6 cellular contexts compared by ENCODE assay signal in the genomic region with DNA sequence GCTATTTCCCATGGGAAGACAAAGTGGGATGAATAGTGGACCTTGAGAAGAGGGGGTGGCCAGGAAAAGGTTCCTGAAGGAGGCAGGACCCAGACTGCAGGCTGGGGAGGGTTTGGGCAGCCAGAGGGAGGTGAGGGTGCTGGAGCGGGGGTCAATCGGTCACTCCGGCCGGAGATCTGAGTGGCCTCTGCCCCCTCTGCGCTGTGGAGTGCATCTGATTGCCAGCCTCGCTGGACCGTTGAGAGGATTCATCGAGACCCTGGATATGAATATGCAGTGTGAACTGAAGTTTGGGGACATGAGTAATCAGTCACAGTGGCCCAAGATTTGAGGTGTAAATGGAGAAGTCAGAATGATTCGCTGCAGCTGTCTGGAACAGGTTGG. TPM values are rescaled to one million over a fixed set of nuclear protein-coding genes. Genes with fewer than 3 reads are reported as not detected.
DNase-seq lines count a peak whose midpoint lies in the region; ATAC-seq, FAIRE-seq and TF ChIP-seq lines count a peak whose summit lies in the region.

No MANE protein-coding gene starts in this region.

- H3K36me3 Mint-ChIP-seq in naive thymus-derived CD8-positive, alpha-beta T cell, result peaks cover 4 to 20% (median 7%) of the 10 kb centered on the region in 3 donors

- peak overlapping the region; percentile 84 for H3K4me3 ChIP-seq in astrocyte of the spinal cord (ENCODE audit: low read depth, low read length)

- TF ChIP-seq CTCF in astrocyte of the spinal cord (IDR thresholded peaks at IDR 0.05; ENCODE audit: low read depth, low read length), result no peak

- H3K27ac Mint-ChIP-seq in naive thymus-derived CD8-positive, alpha-beta T cell, result peak overlapping the region; percentile 99 to 100 (median 100)

- POLR2A ChIA-PET in naive thymus-derived CD8-positive, alpha-beta T cell (lab: Charles Lee), result interaction anchor here (0.6 to 9.3 kb wide), 11 partner anchors 11 to 376 kb away, joined by 3 to 148 read pairs (median 12); a partner anchor contains a TSS

- DNase-seq in GM12891 (ENCODE audit: insufficient read length, low spot score), result no peak
- no peak for DNase-seq in astrocyte of the spinal cord (ENCODE audit: low read depth, low spot score)
- no peak for DNase-seq in naive thymus-derived CD8-positive, alpha-beta T cell
- DNase-seq in activated effector memory CD4-positive, alpha-beta T cell treated with Interleukin-2 at 50 U/mL for 16 hours, result no peak
- DNase-seq in NCI-H1105 treated with DMSO at 0.1 percent for 48 hours (lab: John Stamatoyannopoulos, UW), result no peak
- no peak for DNase-seq in NCI-H1436 (lab: John Stamatoyannopoulos, UW)

- ATAC-seq in naive thymus-derived CD8-positive, alpha-beta T cell, result no peak

- no peaks in the 10 kb centered on the region for H3K9me3 Mint-ChIP-seq in naive thymus-derived CD8-positive, alpha-beta T cell

- no peak for FAIRE-seq in GM12891 (lab: Jason Lieb, UNC)

- peaks cover 44 to 72% (median 67%) of the 10 kb centered on the region in 4 donors for H3K4me1 Mint-ChIP-seq in naive thymus-derived CD8-positive, alpha-beta T cell

- no peaks in the 10 kb centered on the region for H3K27me3 Mint-ChIP-seq in naive thymus-derived CD8-positive, alpha-beta T cell

- no peak for TF ChIP-seq POLR2A in GM12891 (IDR thresholded peaks at IDR 0.05; ENCODE audit: low read depth, low read length)

- in situ Hi-C loops in astrocyte of the spinal cord (cut with HindIII; ENCODE audit: low sequenced_read_pairs), result no loop called here

- peak overlapping the region; percentile 97 to 100 (median 100) for H3K4me3 Mint-ChIP-seq in naive thymus-derived CD8-positive, alpha-beta T cell

TF ChIP-seq in GM12891, 5 proteins besides CTCF, POLR2A, EP300 and RAD21:
- TF ChIP-seq POU2F2 (IDR thresholded peaks at IDR 0.05; ENCODE audit: low read depth, low read length) (peak; percentile 18; the same call in 1 of the 2 replicates), PAX5 (IDR thresholded peaks at IDR 0.05; ENCODE audit: insufficient read depth, low read length, severe bottlenecking) (no peak)

RNA-seq across cellular contexts. Expression of a gene that starts 5.5 kb away (rescaled TPM):
- polyA plus RNA-seq in GM12891 (2012; ENCODE audit: low read depth, missing spikeins), result 23.7 TPM
- total RNA-seq in naive thymus-derived CD8-positive, alpha-beta T cell, result 100 to 1,000 TPM; 110 to 111 TPM
- polyA plus RNA-seq in naive thymus-derived CD8-positive, alpha-beta T cell, result 10 to 100 TPM; 15.3 to 21.7 (median 20.3) TPM

RNA-seq across cellular contexts. Expression of a gene that starts 8.1 kb away (rescaled TPM):
- polyA plus RNA-seq in GM12891 (2012; ENCODE audit: low read depth, missing spikeins), result 47.3 TPM
- 10 to 100 TPM; 33.8 to 36.3 TPM for total RNA-seq in naive thymus-derived CD8-positive, alpha-beta T cell
- 10 to 100 TPM; 21.2 to 35.9 (median 34.9) TPM for polyA plus RNA-seq in naive thymus-derived CD8-positive, alpha-beta T cell

RNA-seq across cellular contexts. Expression of a gene that starts 11.0 kb away (rescaled TPM):
- polyA plus RNA-seq in GM12891 (2012; ENCODE audit: low read depth, missing spikeins), result 3.3 TPM
- total RNA-seq in naive thymus-derived CD8-positive, alpha-beta T cell, result 1 to 10 TPM; 8.1 to 9.2 TPM
- polyA plus RNA-seq in naive thymus-derived CD8-positive, alpha-beta T cell, result 1 to 10 TPM in 2 of 3 donors, under 1 TPM in 1; 0.64 to 1.4 (median 1.1) TPM

RNA-seq across cellular contexts. Expression of a gene that starts 12.7 kb away (rescaled TPM):
- 29.7 TPM for polyA plus RNA-seq in GM12891 (2012; ENCODE audit: low read depth, missing spikeins)
- 1 to 10 TPM; 5.3 to 8.3 TPM for total RNA-seq in naive thymus-derived CD8-positive, alpha-beta T cell
- 1 to 10 TPM; 2.6 to 4.4 (median 4.3) TPM for polyA plus RNA-seq in naive thymus-derived CD8-positive, alpha-beta T cell

RNA-seq across cellular contexts. Expression of a gene that starts 19.5 kb away (rescaled TPM):
- 150 TPM for polyA plus RNA-seq in GM12891 (2012; ENCODE audit: low read depth, missing spikeins)
- total RNA-seq in naive thymus-derived CD8-positive, alpha-beta T cell, result 100 to 1,000 TPM; 284 to 289 TPM
- polyA plus RNA-seq in naive thymus-derived CD8-positive, alpha-beta T cell, result 10 to 100 TPM in 1 of 3 donors, 1 to 10 TPM in 2; 6.6 to 10.6 (median 8.1) TPM
